Comparison of ENCODE assay signal across 8 cellular contexts in the genomic region with DNA sequence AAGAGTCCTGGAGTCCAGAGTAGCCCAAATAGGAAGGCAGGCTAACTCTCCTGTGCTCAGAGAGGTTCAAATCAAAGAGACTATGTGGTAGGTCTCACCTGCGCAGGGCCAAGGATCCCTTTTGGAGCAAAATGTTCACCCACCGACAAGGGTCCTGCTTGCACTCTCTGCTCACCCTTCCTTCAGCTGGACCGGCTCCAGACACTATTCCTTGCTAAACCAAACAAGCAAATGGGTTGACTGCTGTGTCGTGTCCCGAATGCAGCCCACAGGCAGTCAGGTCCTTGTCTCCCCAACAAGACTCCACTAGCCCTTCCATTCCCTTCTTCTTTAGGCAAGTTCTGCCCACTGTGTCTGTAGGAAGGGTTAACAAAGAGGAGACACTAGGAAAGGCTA. TPM values are rescaled to one million over a fixed set of nuclear protein-coding genes. Genes with fewer than 3 reads are reported as not detected.
DNase-seq lines count a peak whose midpoint lies in the region; ATAC-seq and TF ChIP-seq lines count a peak whose summit lies in the region.

No MANE protein-coding gene starts in this region.

- H3K27ac ChIP-seq in A673 (ENCODE audit: low read depth, low read length, poor library complexity, severe bottlenecking), result peak overlapping the region; percentile 38
- peak overlapping the region; percentile 82 to 95 (median 92) for H3K27ac ChIP-seq in Peyer's patch
- peak overlapping the region in 20 of 21 experiments; percentile 71 to 96 (median 88) for H3K27ac ChIP-seq in skin epidermis

- in situ Hi-C loops in KBM-7 (cut with MboI; ENCODE audit: low pct_unique_long_range_greater_than_20kb, low sequenced_read_pairs), result no loop called here

- H3K27me3 ChIP-seq in A673 (replicated peaks; ENCODE audit: insufficient read depth, low read depth, low read length, poor library complexity), result no peaks in the 10 kb centered on the region
- no peaks in the 10 kb centered on the region for H3K27me3 ChIP-seq in Peyer's patch

- TF ChIP-seq CTCF in A673 (conservative IDR thresholded peaks at IDR 0.05; ENCODE audit: low read depth, low read length) (no peak), Peyer's patch (IDR thresholded peaks at IDR 0.05) (no peak), fibroblast of the aortic adventitia (IDR thresholded peaks at IDR 0.05; ENCODE audit: insufficient read depth, low read length) (no peak)

- no peak for DNase-seq in A673 (ENCODE audit: low spot score)
- no peak for DNase-seq in Peyer's patch
- DNase-seq in fibroblast of the aortic adventitia (ENCODE audit: low read depth), result no peak
- no peak for DNase-seq in KBM-7
- no peak for DNase-seq in iPS-NIHi11 (ENCODE audit: low spot score)
- DNase-seq in NCI-H187 treated with DMSO at 0.1 percent for 48 hours (lab: John Stamatoyannopoulos, UW), result no peak

- BruUV-seq in A673 (replicated peaks; lab: Mats Ljungman, UMichigan), result TSS peak; percentile 66

- CTCF ChIA-PET in A673 (lab: Charles Lee), result no interaction called here

- H3K9me3 ChIP-seq in A673 (ENCODE audit: low read depth, low read length, poor library complexity, severe bottlenecking) (no peaks in the 10 kb centered on the region), Peyer's patch (no peaks in the 10 kb centered on the region)

- peak; percentile 6 for ATAC-seq in GM21381 (IDR thresholded peaks at IDR 0.05; ENCODE audit: unreplicated experiment)

- H3K4me1 ChIP-seq in A673 (ENCODE audit: insufficient read depth, low read length, poor library complexity, severe bottlenecking), result no peaks in the 10 kb centered on the region
- H3K4me1 ChIP-seq in Peyer's patch, result peaks cover 0 to 12% (median 0%) of the 10 kb centered on the region in 4 donors

- H3K36me3 ChIP-seq in A673 (ENCODE audit: insufficient read depth, low read length, poor library complexity, severe bottlenecking) (no peaks in the 10 kb centered on the region), Peyer's patch (no peaks in the 10 kb centered on the region)

- intact Hi-C loops in A673 (cut with micrococcal nuclease; ENCODE audit: unreplicated experiment), result no loop called here

- POLR2A ChIA-PET in A673 (lab: Charles Lee; ENCODE audit: low non-redundant PET), result no interaction called here

- H3K4me3 ChIP-seq in A673 (ENCODE audit: low read depth, low read length, poor library complexity, severe bottlenecking) (peak overlapping the region; percentile 51), Peyer's patch (peak overlapping the region; percentile 52 to 70 (median 62)), fibroblast of the aortic adventitia (ENCODE audit: low read depth, low read length) (peak overlapping the region; percentile 71), skin epidermis (peak overlapping the region; percentile 46 to 62 (median 52))

- TF ChIP-seq POLR2A in Peyer's patch (IDR thresholded peaks at IDR 0.05), result peak in 1 of 2 donors; percentile 5

RNA-seq across cellular contexts. Expression of a gene that starts 0.8 kb away (rescaled TPM):
- 20.8 and 21.3 TPM in 2 replicates for total RNA-seq in A673 (2021)
- total RNA-seq in Peyer's patch, result 10 to 100 TPM; 19.0 to 31.0 (median 27.4) TPM
- 13.6 and 18.3 TPM in 2 replicates for total RNA-seq in fibroblast of the aortic adventitia (ENCODE audit: low replicate concordance)

RNA-seq across cellular contexts. Expression of a gene that starts 27.5 kb away (rescaled TPM):
- 0.21 and 0.31 TPM in 2 replicates for total RNA-seq in A673 (2021)
- 1 to 10 TPM in 1 of 4 donors, under 1 TPM in 1, not detected in 2; 0.67 to 2.1 TPM for total RNA-seq in Peyer's patch
- total RNA-seq in fibroblast of the aortic adventitia (ENCODE audit: low replicate concordance), result 2.5 and 14.4 TPM in 2 replicates

RNA-seq across cellular contexts. Expression of a gene that starts 46.9 kb away (rescaled TPM):
- total RNA-seq in A673 (2021), result 34.8 and 40.9 TPM in 2 replicates
- total RNA-seq in Peyer's patch, result 1 to 10 TPM; 2.5 to 5.8 (median 3.1) TPM
- 4.3 and 23.4 TPM in 2 replicates for total RNA-seq in fibroblast of the aortic adventitia (ENCODE audit: low replicate concordance)

Comparison
In these comparisons a context has a peak if more than half of its experiments do, and no peak if none do; other contexts are left out.
1. H3K27ac ChIP-seq: peak in every context shown above with its lines; median percentile 92 in Peyer's patch; 88 in skin epidermis; 38 in A673.